16 cellular contexts compared by ENCODE assay signal in genomic region chr20:63362426-63363009, GRCh38. TPM values are rescaled to one million over a fixed set of nuclear protein-coding genes. Genes with fewer than 3 reads are reported as not detected.
DNase-seq lines count a peak whose midpoint lies in the region; ATAC-seq and TF ChIP-seq lines count a peak whose summit lies in the region.
"Had no signal": no experiment of that assay in that cellular context is flagged by ENCODE, and none has a peak within 500 bp of the region (broad histone marks: within the 10 kb centered on the region; RNA-seq: fewer than 3 reads in every experiment).

No MANE protein-coding gene starts in this region.

- no peak overlapping the region for H2BK12ac ChIP-seq in H9 (ENCODE audit: insufficient read length, low read depth, low read length)

- H3K27ac Mint-ChIP-seq in H9: peak overlapping the region in 1 of 3 experiments; percentile 36; a peak in 1 of 7 replicates
- peak overlapping the region; percentile 72 for H3K27ac Mint-ChIP-seq in neural progenitor cell
- H3K27ac Mint-ChIP-seq in activated naive CD4-positive, alpha-beta T cell treated with anti-CD3 and anti-CD28 coated beads, Interleukin-2, amount 50 U/mL, for 72 hours: no peak overlapping the region

- H3K27me3 Mint-ChIP-seq in H9 (ENCODE audit: low read depth): peaks cover 38% of the 10 kb centered on the region
- peaks cover 24% of the 10 kb centered on the region for H3K27me3 Mint-ChIP-seq in neural progenitor cell (ENCODE audit: insufficient read depth, low read depth)

- H3K4me2 ChIP-seq in H9 (ENCODE audit: insufficient read depth, insufficient read length, low read length) (no peak overlapping the region), neural progenitor cell (no peak overlapping the region)
- H3K4me2 ChIP-seq: KMS-11 had no signal

- H2BK20ac ChIP-seq in H9 (ENCODE audit: low read depth, low read length, poor library complexity, severe bottlenecking): no peak overlapping the region

- H4K20me1 ChIP-seq in H9 (ENCODE audit: control insufficient read depth, insufficient read depth, insufficient read length) (no peaks in the 10 kb centered on the region), neural progenitor cell (ENCODE audit: low read depth) (peaks cover 26% of the 10 kb centered on the region)

- H2BK15ac ChIP-seq in H9 (ENCODE audit: low read depth, low read length): no peak overlapping the region

- no peak overlapping the region for H3K56ac ChIP-seq in H9 (ENCODE audit: insufficient read length, low read depth, low read length)

- no peak overlapping the region for H3K4ac ChIP-seq in H9 (ENCODE audit: low read depth, low read length)

- H3K79me2 ChIP-seq in H9 (ENCODE audit: insufficient read depth, low read length) (no peaks in the 10 kb centered on the region), neural progenitor cell (ENCODE audit: low read depth) (no peaks in the 10 kb centered on the region)

- H2AK5ac ChIP-seq in H9 (ENCODE audit: insufficient read length, low read length): no peak overlapping the region

- H3K27ac ChIP-seq in H9 (ENCODE audit: insufficient read length, low read depth, low read length): no peak overlapping the region
- no peak overlapping the region for H3K27ac ChIP-seq in WERI-Rb-1
- H3K27ac ChIP-seq in neural progenitor cell: no peak overlapping the region
- no peak overlapping the region for H3K27ac ChIP-seq in stomach
- H3K27ac ChIP-seq: KMS-11, SK-N-MC had no signal

- intact Hi-C loops in stomach (cut with DNase I; ENCODE audit: low total_unique reads): no loop called here

- no peak overlapping the region for H3K9ac ChIP-seq in H9 (ENCODE audit: extremely low read depth, insufficient read length, low read length)
- no peak overlapping the region for H3K9ac ChIP-seq in iPS-15b (ENCODE audit: low read depth, low read length)
- H3K9ac ChIP-seq in neural progenitor cell: no peak overlapping the region
- H3K9ac ChIP-seq: KMS-11 had no signal

- H2BK120ac ChIP-seq in H9 (ENCODE audit: low read depth, low read length, poor library complexity, severe bottlenecking): no peak overlapping the region

- H3K4me3 Mint-ChIP-seq in H9 (peak overlapping the region; percentile 24 to 54; a peak in 3 of 5 replicates), neural progenitor cell (peak overlapping the region; percentile 72)

- no peak overlapping the region for H4K8ac ChIP-seq in H9 (replicated peaks; ENCODE audit: insufficient read length, low read depth, low read length)

- no peak overlapping the region for H3K23ac ChIP-seq in H9 (ENCODE audit: insufficient read length, low read depth, low read length)

- H3K27me3 ChIP-seq in H9 (ENCODE audit: insufficient read depth, low read length) (no peaks in the 10 kb centered on the region; the same call in 1 of the 2 replicates), WERI-Rb-1 (ENCODE audit: insufficient read depth, low read depth, severe bottlenecking) (no peaks in the 10 kb centered on the region), iPS-15b (ENCODE audit: control insufficient read depth, insufficient read depth, low read length) (peaks cover 2% of the 10 kb centered on the region), neural progenitor cell (peaks cover 50% of the 10 kb centered on the region), stomach (peaks cover 9 to 98% (median 63%) of the 10 kb centered on the region in 3 donors)

- no peak for TF ChIP-seq EP300 in stomach (IDR thresholded peaks at IDR 0.05)

- no peak for TF ChIP-seq POLR2A in stomach (IDR thresholded peaks at IDR 0.05)

- WGBS in H9 (ENCODE audit: extremely low coverage, insufficient read length, low lambda C conversion rate): no CpG with 5 or more reads among the region's 16 CpGs
- WGBS in stomach, 5 donors: 49 to 54% (median 52%) methylated on average over 12 to 16 of the region's 16 CpGs

- H3K36me3 Mint-ChIP-seq in H9 (ENCODE audit: insufficient read depth in 1 of 3, low read depth in 3 of 3) (no peaks in the 10 kb centered on the region), neural progenitor cell (peaks cover 2% of the 10 kb centered on the region)
- H3K36me3 Mint-ChIP-seq in activated naive CD4-positive, alpha-beta T cell treated with anti-CD3 and anti-CD28 coated beads, Interleukin-2, amount 50 U/mL, for 72 hours: no peaks in the 10 kb centered on the region

- H3K36me3 ChIP-seq in WERI-Rb-1: no peaks in the 10 kb centered on the region
- no peaks in the 10 kb centered on the region for H3K36me3 ChIP-seq in iPS-15b (ENCODE audit: control insufficient read depth, insufficient read depth, low read length)
- H3K36me3 ChIP-seq in neural progenitor cell: no peaks in the 10 kb centered on the region
- no peaks in the 10 kb centered on the region for H3K36me3 ChIP-seq in stomach

- H3K18ac ChIP-seq in H9 (ENCODE audit: insufficient read length, low read depth, low read length): no peak overlapping the region

- H3K4me1 Mint-ChIP-seq in H9 (peaks cover 13 to 31% of the 10 kb centered on the region in 2 experiments), neural progenitor cell (peaks cover 36% of the 10 kb centered on the region)

- no peak overlapping the region for H3K4me3 ChIP-seq in WERI-Rb-1 (ENCODE audit: low read depth, low read length)
- peak overlapping the region; percentile 37 for H3K4me3 ChIP-seq in iPS-15b (ENCODE audit: low read depth, low read length)
- no peak overlapping the region for H3K4me3 ChIP-seq in neural progenitor cell
- no peak overlapping the region for H3K4me3 ChIP-seq in stomach
- H3K4me3 ChIP-seq: SK-N-MC had no signal

- H3K4me1 ChIP-seq in H9 (ENCODE audit: insufficient read depth, low read length) (no peaks in the 10 kb centered on the region; the same call in 1 of the 2 replicates), iPS-15b (ENCODE audit: control insufficient read depth, insufficient read depth, low read length) (no peaks in the 10 kb centered on the region), neural progenitor cell (peaks cover 43% of the 10 kb centered on the region), stomach (peaks cover 0 to 22% (median 13%) of the 10 kb centered on the region in 4 donors)

- H3K23me2 ChIP-seq in H9 (ENCODE audit: insufficient read length, low read depth, low read length, poor library complexity, severe bottlenecking): peaks cover 6% of the 10 kb centered on the region

- H3K9me3 Mint-ChIP-seq in H9 (no peaks in the 10 kb centered on the region; a peak in 1 of 5 replicates), neural progenitor cell (no peaks in the 10 kb centered on the region)
- no peaks in the 10 kb centered on the region for H3K9me3 Mint-ChIP-seq in activated naive CD4-positive, alpha-beta T cell treated with anti-CD3 and anti-CD28 coated beads, Interleukin-2, amount 50 U/mL, for 72 hours

- no peak for ATAC-seq in activated naive CD4-positive, alpha-beta T cell treated with anti-CD3 and anti-CD28 coated beads, Interleukin-2, amount 50 U/mL, for 72 hours
- ATAC-seq: HCT116 had no signal

- no peak overlapping the region; the same call in 1 of the 2 replicates for H3K14ac ChIP-seq in H9 (ENCODE audit: insufficient read depth, low read length)

- no peak overlapping the region for H2BK5ac ChIP-seq in H9 (ENCODE audit: insufficient read length, low read length)

- no peak overlapping the region for H4K91ac ChIP-seq in H9 (ENCODE audit: insufficient read length, low read depth, low read length)

- TF ChIP-seq CTCF in H9 (conservative IDR thresholded peaks at IDR 0.05) (no peak; the same call in 2 of the 3 replicates), WERI-Rb-1 (IDR thresholded peaks at IDR 0.05; ENCODE audit: low read depth, low read length) (0 out of 2 replicates have a peak, but pooled peaks have one; percentile 13), neural progenitor cell (IDR thresholded peaks at IDR 0.05) (no peak), stomach (IDR thresholded peaks at IDR 0.05) (no peak)

- DNase-seq in H9 (no peak), WERI-Rb-1 (no peak), neural progenitor cell (ENCODE audit: low spot score) (no peak), AG08395 (ENCODE audit: low spot score) (no peak), stomach (no peak)
- DNase-seq in stimulated activated CD4-positive, alpha-beta T cell treated with anti-CD3 and anti-CD28 coated beads, Interleukin-12 subunit alpha, Interleukin-12 subunit beta, amount 100 ng/mL, for 4 hours: no peak
- no peak for DNase-seq in activated naive CD4-positive, alpha-beta T cell treated with anti-CD3 and anti-CD28 coated beads, Interleukin-2, amount 50 U/mL, for 72 hours (ENCODE audit: low spot score in 2 of 2)
- DNase-seq: ACHN, NCI-H1048, NCI-H2081, NCI-H510A had no signal

- H3K9me3 ChIP-seq in H9 (ENCODE audit: control insufficient read depth, low read depth, low read length) (no peaks in the 10 kb centered on the region), WERI-Rb-1 (ENCODE audit: severe bottlenecking) (no peaks in the 10 kb centered on the region), iPS-15b (ENCODE audit: control insufficient read depth, insufficient read depth, low read length) (no peaks in the 10 kb centered on the region), neural progenitor cell (ENCODE audit: low read depth) (no peaks in the 10 kb centered on the region), stomach (no peaks in the 10 kb centered on the region)

- peaks cover 26% of the 10 kb centered on the region for H3F3A ChIP-seq in neural progenitor cell (ENCODE audit: low read depth)

- no peak overlapping the region for H3T11ph ChIP-seq in H9 (ENCODE audit: low read length)

- H2AFZ ChIP-seq in H9 (ENCODE audit: low read length): no peak overlapping the region
- no peak overlapping the region for H2AFZ ChIP-seq in neural progenitor cell (replicated peaks)

- H4K5ac ChIP-seq in H9 (ENCODE audit: insufficient read length, low read depth, low read length): no peak overlapping the region

- no peaks in the 10 kb centered on the region for H3K79me1 ChIP-seq in H9 (ENCODE audit: insufficient read depth, low read depth, low read length, poor library complexity, severe bottlenecking)

RNA-seq across cellular contexts. Expression of gene CHRNA4, which starts 1.4 kb away (rescaled TPM):
- total RNA-seq in H9 (2021) (1.1 and 2.5 TPM in 2 replicates), neural progenitor cell (ENCODE audit: low replicate concordance) (0.68 TPM in 1 of 2 replicates, not detected in the other), stomach (under 1 TPM in 1 of 5 donors, not detected in 4; under 0.01 TPM)
- not detected for total RNA-seq in activated naive CD4-positive, alpha-beta T cell treated with anti-CD3 and anti-CD28 coated beads, Interleukin-2, amount 50 U/mL, for 72 hours
- under 1 TPM in 1 of 3 donors, not detected in 2; 0.15 TPM for polyA plus RNA-seq in stomach
- total RNA-seq: M059J had no signal
